Comparison of ENCODE assay signal across 19 cellular contexts in genomic region chr3:32956750-32957570, GRCh38. TPM values are rescaled to one million over a fixed set of nuclear protein-coding genes. Genes with fewer than 3 reads are reported as not detected.
DNase-seq lines count a peak whose midpoint lies in the region; ATAC-seq and TF ChIP-seq lines count a peak whose summit lies in the region.
"Had no signal": no experiment of that assay in that cellular context is flagged by ENCODE, and none has a peak within 500 bp of the region (broad histone marks: within the 10 kb centered on the region; RNA-seq: fewer than 3 reads in every experiment).

No MANE protein-coding gene starts in this region.

- H3K4ac ChIP-seq in IMR-90 (ENCODE audit: low read depth, low read length), result no peak overlapping the region

- H3K23ac ChIP-seq in IMR-90 (ENCODE audit: low read depth, low read length), result no peak overlapping the region

- POLR2A ChIA-PET in CD8-positive, alpha-beta memory T cell (lab: Charles Lee), result no interaction called here
- POLR2A ChIA-PET in IMR-90 (lab: Charles Lee; ENCODE audit: unreplicated experiment), result no interaction called here

- H2BK15ac ChIP-seq in IMR-90 (ENCODE audit: low read depth, low read length), result no peak overlapping the region

- DNase-seq in CD8-positive, alpha-beta memory T cell, result no peak
- DNase-seq in IMR-90 (peak; percentile 24), amniotic epithelial cell (ENCODE audit: low read depth) (peak; percentile 53), fibroblast of villous mesenchyme (ENCODE audit: low read depth) (peak; percentile 72), globus pallidus (ENCODE audit: low spot score) (no peak)
- DNase-seq: erythroblast, GDM1, natural killer cell, NCI-H1417, NCI-H69, Right ventricle myocardium superior, uterus had no signal

- H3K9ac ChIP-seq in IMR-90 (ENCODE audit: low read depth, low read length), result no peak overlapping the region

- ATAC-seq in IMR-90 (ENCODE audit: low read depth), result peak; percentile 86
- no peak for ATAC-seq in GM19035 (IDR thresholded peaks at IDR 0.05; ENCODE audit: unreplicated experiment)
- no peak for ATAC-seq in HG03342 (IDR thresholded peaks at IDR 0.05; ENCODE audit: unreplicated experiment)
- ATAC-seq: natural killer cell, WTC11 had no signal

- 55% methylated on average over 9 of the region's 14 CpGs; no CpG with 5 or more reads in 1 of the 2 experiments for WGBS in IMR-90 (ENCODE audit: extremely low coverage in 2 of 2, insufficient read length in 1 of 2), 2 experiments

- H3K18ac ChIP-seq in IMR-90 (ENCODE audit: low read depth, low read length), result peak overlapping the region; percentile 46; the same call in 1 of the 2 replicates

- H3K9me3 ChIP-seq in CD8-positive, alpha-beta memory T cell (ENCODE audit: low read length), result no peaks in the 10 kb centered on the region
- H3K9me3 ChIP-seq in IMR-90 (ENCODE audit: control insufficient read depth, insufficient read depth, low read length), result no peaks in the 10 kb centered on the region
- H3K9me3 ChIP-seq: uterus had no signal

- TF ChIP-seq RAD21 in IMR-90 (IDR thresholded peaks at IDR 0.05; ENCODE audit: low read length), result no peak

- H2AK5ac ChIP-seq in IMR-90 (ENCODE audit: low read depth, low read length), result no peak overlapping the region

- H3K36me3 ChIP-seq in CD8-positive, alpha-beta memory T cell (ENCODE audit: insufficient read depth, low read length), result no peaks in the 10 kb centered on the region
- no peaks in the 10 kb centered on the region for H3K36me3 ChIP-seq in IMR-90 (ENCODE audit: control insufficient read depth, insufficient read depth, low read length)
- H3K36me3 ChIP-seq: uterus had no signal

- BruUV-seq in IMR-90 (replicated peaks; lab: Mats Ljungman, UMichigan), result no TSS peak

- H2BK120ac ChIP-seq in IMR-90 (ENCODE audit: low read depth, low read length), result no peak overlapping the region

- no peak overlapping the region for H3K4me3 ChIP-seq in CD8-positive, alpha-beta memory T cell (ENCODE audit: low read length)
- H3K4me3 ChIP-seq in IMR-90 (ENCODE audit: insufficient read depth, low read depth, low read length) (no peak overlapping the region), fibroblast of villous mesenchyme (ENCODE audit: low read depth, low read length) (no peak overlapping the region)
- H3K4me3 ChIP-seq: hepatocyte, uterus had no signal

- peaks cover 15% of the 10 kb centered on the region for H3K4me1 ChIP-seq in CD8-positive, alpha-beta memory T cell (ENCODE audit: insufficient read depth, low read length)
- H3K4me1 ChIP-seq in IMR-90 (ENCODE audit: control insufficient read depth, insufficient read depth, low read length), result peaks cover 2% of the 10 kb centered on the region; the same call in 1 of the 2 replicates
- H3K4me1 ChIP-seq: uterus had no signal

- no peak overlapping the region; the same call in 1 of the 2 replicates for H3K4me2 ChIP-seq in IMR-90 (ENCODE audit: low read depth, low read length)
- H3K4me2 ChIP-seq: hepatocyte had no signal

- peaks cover 0 to 33% (median 12%) of the 10 kb centered on the region in 3 donors for H3K36me3 Mint-ChIP-seq in CD8-positive, alpha-beta memory T cell
- H3K36me3 Mint-ChIP-seq: activated naive CD4-positive, alpha-beta T cell treated with anti-CD3 and anti-CD28 coated beads, Interleukin-2, amount 50 U/mL, for 24 hours; natural killer cell; WTC11 had no signal

- H4K20me1 ChIP-seq in IMR-90 (ENCODE audit: insufficient read depth, low read length), result no peaks in the 10 kb centered on the region

- H3K56ac ChIP-seq in IMR-90 (ENCODE audit: extremely low read depth, insufficient read depth, low read length), result no peak overlapping the region

- H4K8ac ChIP-seq in IMR-90 (ENCODE audit: low read depth in 2 of 2, low read length in 2 of 2), result no peak overlapping the region

- H4K5ac ChIP-seq in IMR-90 (ENCODE audit: low read depth, low read length), result no peak overlapping the region

- dilution Hi-C loops in IMR-90 (cut with HindIII; ENCODE audit: low sequenced_read_pairs, unreplicated experiment), result no loop called here

- H3K27ac ChIP-seq in CD8-positive, alpha-beta memory T cell (ENCODE audit: low read depth, low read length), result no peak overlapping the region
- peak overlapping the region; percentile 93; the same call in 1 of the 2 replicates for H3K27ac ChIP-seq in IMR-90 (ENCODE audit: insufficient read depth, low read length)
- H3K27ac ChIP-seq: hepatocyte, uterus had no signal

- H2AK9ac ChIP-seq in IMR-90 (replicated peaks; ENCODE audit: low read depth, low read length, poor library complexity), result no peak overlapping the region

- H3K9me3 Mint-ChIP-seq in CD8-positive, alpha-beta memory T cell, result no peaks in the 10 kb centered on the region
- H3K9me3 Mint-ChIP-seq: activated naive CD4-positive, alpha-beta T cell treated with anti-CD3 and anti-CD28 coated beads, Interleukin-2, amount 50 U/mL, for 24 hours; natural killer cell; WTC11 had no signal

- TF ChIP-seq POLR2A in IMR-90 (IDR thresholded peaks at IDR 0.05; ENCODE audit: low read depth, low read length), result no peak

- in situ Hi-C loops in IMR-90 (cut with MboI; ENCODE audit: low sequenced_read_pairs), result loop anchor here (25.0 kb wide), 2 partner anchors 405 to 830 kb away; partner anchors contain the start of gene PDCD6IP

- no peaks in the 10 kb centered on the region for H3K27me3 Mint-ChIP-seq in CD8-positive, alpha-beta memory T cell
- H3K27me3 Mint-ChIP-seq: activated naive CD4-positive, alpha-beta T cell treated with anti-CD3 and anti-CD28 coated beads, Interleukin-2, amount 50 U/mL, for 24 hours had no signal

- H4K91ac ChIP-seq in IMR-90 (ENCODE audit: insufficient read depth, low read depth, low read length), result no peak overlapping the region

- no peaks in the 10 kb centered on the region for H3K9me1 ChIP-seq in IMR-90 (ENCODE audit: insufficient read depth, low read length)

- intact Hi-C loops in IMR-90 (cut with micrococcal nuclease), result no loop called here

- no peak overlapping the region for H2AFZ ChIP-seq in IMR-90 (replicated peaks; ENCODE audit: low read length, poor library complexity)
- H2AFZ ChIP-seq: hepatocyte had no signal

- H3K27me3 ChIP-seq in CD8-positive, alpha-beta memory T cell (ENCODE audit: insufficient read depth, low read length, poor library complexity, severe bottlenecking), result no peaks in the 10 kb centered on the region
- peaks cover 27% of the 10 kb centered on the region for H3K27me3 ChIP-seq in IMR-90 (ENCODE audit: control insufficient read depth, insufficient read depth, low read length)
- H3K27me3 ChIP-seq: hepatocyte, uterus had no signal

- H3K27ac Mint-ChIP-seq in CD8-positive, alpha-beta memory T cell, result peak overlapping the region in 4 of 8 donors; percentile 42 to 84 (median 62)
- H3K27ac Mint-ChIP-seq: activated naive CD4-positive, alpha-beta T cell treated with anti-CD3 and anti-CD28 coated beads, Interleukin-2, amount 50 U/mL, for 24 hours; natural killer cell; WTC11 had no signal

- CTCF ChIA-PET in CD8-positive, alpha-beta memory T cell (lab: Charles Lee), result no interaction called here
- CTCF ChIA-PET in IMR-90 (lab: Yijun Ruan, JAX), result interaction anchor here (1.2 kb wide), 1 partner anchor 80 kb away, joined by 3 read pairs; no protein-coding TSS in a partner anchor

- peak overlapping the region in 4 of 7 donors; percentile 12 to 71 (median 52) for H3K4me3 Mint-ChIP-seq in CD8-positive, alpha-beta memory T cell
- H3K4me3 Mint-ChIP-seq: activated naive CD4-positive, alpha-beta T cell treated with anti-CD3 and anti-CD28 coated beads, Interleukin-2, amount 50 U/mL, for 24 hours; natural killer cell; WTC11 had no signal

- H2BK20ac ChIP-seq in IMR-90 (ENCODE audit: low read depth, low read length), result no peak overlapping the region

- H3K79me1 ChIP-seq in IMR-90 (ENCODE audit: low read depth in 1 of 2, low read length in 2 of 2), result no peaks in the 10 kb centered on the region

- TF ChIP-seq CTCF in IMR-90 (conservative IDR thresholded peaks at IDR 0.05; ENCODE audit: low read depth, low read length) (no peak), fibroblast of villous mesenchyme (IDR thresholded peaks at IDR 0.05; ENCODE audit: insufficient read depth, low read depth, low read length) (no peak)

- H3K4me1 Mint-ChIP-seq in CD8-positive, alpha-beta memory T cell, result peaks cover 36 to 84% (median 73%) of the 10 kb centered on the region in 3 donors
- H3K4me1 Mint-ChIP-seq: natural killer cell had no signal

- no peak overlapping the region for H3K14ac ChIP-seq in IMR-90 (replicated peaks; ENCODE audit: low read depth, low read length)

- H2BK5ac ChIP-seq in IMR-90 (ENCODE audit: low read depth, low read length, poor library complexity, severe bottlenecking), result no peak overlapping the region

TF ChIP-seq in IMR-90, 13 proteins besides CTCF, POLR2A, EP300 and RAD21 (continues in another document):
- TF ChIP-seq USF2 (IDR thresholded peaks at IDR 0.05; ENCODE audit: low read depth, low read length) (no peak), CEBPB (IDR thresholded peaks at IDR 0.05; ENCODE audit: low read depth, low read length) (no peak), CHD1 (IDR thresholded peaks at IDR 0.05; ENCODE audit: low read depth, low read length) (no peak), MAZ (IDR thresholded peaks at IDR 0.05; ENCODE audit: borderline replicate concordance, low read depth, low read length) (no peak), BHLHE40 (IDR thresholded peaks at IDR 0.05; ENCODE audit: low read depth, low read length) (no peak), MXI1 (IDR thresholded peaks at IDR 0.05; ENCODE audit: borderline replicate concordance, low read depth, low read length) (no peak), MAFK (IDR thresholded peaks at IDR 0.05; ENCODE audit: low read depth, low read length) (no peak), RCOR1 (IDR thresholded peaks at IDR 0.05; ENCODE audit: insufficient replicate concordance, low read length) (no peak), NFE2L2 (IDR thresholded peaks at IDR 0.05; ENCODE audit: low read depth, low read length) (no peak), FOS (IDR thresholded peaks at IDR 0.05; ENCODE audit: low read depth, low read length) (no peak)

RNA-seq across cellular contexts. Expression of gene CCR4, which starts 5.5 kb away (rescaled TPM):
- total RNA-seq in CD8-positive, alpha-beta memory T cell, result 100 to 1,000 TPM; 113 TPM
- polyA plus RNA-seq in CD8-positive, alpha-beta memory T cell, result 10.0 TPM
- total RNA-seq in IMR-90 (2012; rRNA removed), result not detected in 2 replicates
- not detected in 2 replicates for polyA plus RNA-seq in IMR-90 (2012; rRNA removed)
- not detected in 2 replicates for polyA plus RNA-seq in IMR-90 (2012; cell fraction: cytosol; rRNA removed)
- not detected in 2 replicates for polyA plus RNA-seq in IMR-90 (2012; cell fraction: nucleus; rRNA removed; ENCODE audit: low replicate concordance)
- total RNA-seq in fibroblast of villous mesenchyme, result not detected in 2 replicates
- total RNA-seq: bronchial epithelial cell had no signal
- polyA plus RNA-seq: hepatocyte, keratinocyte had no signal

Comparison
In these comparisons a context has a peak if more than half of its experiments do, and no peak if none do; other contexts are left out.
1. DNase-seq: peak in IMR-90 (single experiment), amniotic epithelial cell (single experiment) and fibroblast of villous mesenchyme (single experiment); none in CD8-positive, alpha-beta memory T cell (0 of 5) and globus pallidus (single experiment).
2. RNA of gene CCR4, which starts 5.5 kb away (total RNA-seq): 113 TPM in CD8-positive, alpha-beta memory T cell; not detected in IMR-90 and not detected in fibroblast of villous mesenchyme; every median in the first group is over 100 times any median in the second.